In the genomic region with DNA sequence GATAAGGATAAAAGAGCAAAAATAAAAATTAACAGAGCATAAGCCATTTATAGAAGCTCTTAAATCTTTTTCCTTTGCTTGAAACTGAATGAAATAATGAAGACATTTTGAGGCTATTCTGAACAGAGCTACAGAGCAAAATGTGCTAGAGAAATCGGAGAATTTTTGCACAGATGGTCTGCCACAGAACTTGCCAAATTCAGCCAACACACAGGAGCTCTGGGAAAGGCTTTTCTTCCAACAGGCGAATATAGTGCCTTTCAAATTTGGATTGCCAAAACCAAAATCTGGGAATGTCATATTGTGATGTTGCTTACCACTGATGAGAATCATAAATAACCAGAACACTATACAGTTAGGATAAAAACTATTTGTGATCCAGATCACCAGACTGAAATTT, we compare ENCODE assay signal across 14 cellular contexts.
"Had no signal": no experiment of that assay in that cellular context is flagged by ENCODE, and none has a peak within 500 bp of the region (broad histone marks: within the 10 kb centered on the region; RNA-seq: fewer than 3 reads in every experiment).

No MANE protein-coding gene starts in this region.

- H3K36me3 ChIP-seq: stomach, thyroid gland had no signal

- H3K27me3 ChIP-seq: stomach, thyroid gland had no signal

- H3K27ac ChIP-seq: coronary artery, parathyroid adenoma, stomach, thyroid gland had no signal

- H2AFZ ChIP-seq: parathyroid adenoma had no signal

- H3K9me3 ChIP-seq: stomach, thyroid gland had no signal

- DNase-seq: cerebellar nuclear complex; effector CD8-positive, alpha-beta T cell; foreskin melanocyte; head of caudate nucleus; kidney glomerular epithelial cell; natural killer cell; small intestine; stimulated activated CD4-positive, alpha-beta T cell treated with anti-CD3 and anti-CD28 coated beads, Interleukin-12 subunit alpha, Interleukin-12 subunit beta, amount 100 ng/mL, for 4 hours; stimulated activated naive CD4-positive, alpha-beta T cell; stomach; substantia nigra; thyroid gland had no signal

- ATAC-seq: natural killer cell had no signal

- H3K4me1 ChIP-seq: parathyroid adenoma, stomach, thyroid gland had no signal

- H3K4me3 ChIP-seq: coronary artery, stomach, thyroid gland had no signal
